ENCODE assay signal across 17 cellular contexts in the genomic region with DNA sequence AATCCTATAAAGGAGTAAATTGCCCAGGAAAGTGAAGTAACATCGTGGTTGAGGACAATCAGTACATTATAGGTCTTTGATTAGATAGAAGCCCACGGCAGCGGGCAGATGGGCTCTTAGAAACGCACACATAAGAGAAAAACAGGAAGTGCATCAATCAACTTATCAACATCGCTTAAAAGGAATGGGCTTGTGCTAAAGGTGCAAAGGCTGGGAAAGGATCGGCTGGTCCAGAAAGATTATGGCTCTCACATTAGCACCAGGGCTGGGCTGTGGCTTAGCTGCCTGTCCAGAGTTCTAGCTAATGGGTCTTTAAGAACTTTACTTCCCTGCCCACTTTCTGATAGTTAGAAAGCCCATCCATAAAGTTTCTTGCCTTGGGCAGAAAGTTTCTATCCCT.
DNase-seq lines count a peak whose midpoint lies in the region; ATAC-seq and TF ChIP-seq lines count a peak whose summit lies in the region.
"Had no signal": no experiment of that assay in that cellular context is flagged by ENCODE, and none has a peak within 500 bp of the region (broad histone marks: within the 10 kb centered on the region; RNA-seq: fewer than 3 reads in every experiment).

No MANE protein-coding gene starts in this region.

- no peak for TF ChIP-seq CTCF in activated B cell treated with CpG ODN at 0.5 μM for 24 hours (IDR thresholded peaks at IDR 0.05)
- no peak for TF ChIP-seq CTCF in GM13976 (IDR thresholded peaks at IDR 0.05; ENCODE audit: borderline replicate concordance, control extremely low read depth, extremely low read depth, insufficient read depth, missing control alignments)
- no peak for TF ChIP-seq CTCF in upper lobe of right lung (IDR thresholded peaks at IDR 0.05)

- DNase-seq in NCI-H510A treated with DMSO at 0.1 percent for 48 hours (lab: John Stamatoyannopoulos, UW) = peak; percentile 17
- DNase-seq in NCI-H510A (lab: John Stamatoyannopoulos, UW) = no peak
- DNase-seq in Karpas-422 = no peak
- no peak for DNase-seq in activated B cell treated with CpG ODN at 0.5 μM for 24 hours
- DNase-seq in naive thymus-derived CD4-positive, alpha-beta T cell = no peak
- no peak for DNase-seq in GM13976 (ENCODE audit: low spot score)
- no peak for DNase-seq in upper lobe of right lung
- no peak for DNase-seq in germinal center (ENCODE audit: low spot score)
- DNase-seq: 8988T, adrenal gland, cortex of kidney, NCI-H1436, occipital lobe had no signal

- no peaks in the 10 kb centered on the region for H3K9me3 ChIP-seq in Karpas-422 (ENCODE audit: low read length)
- peaks cover 0 to 6% (median 0%) of the 10 kb centered on the region in 3 experiments for H3K9me3 ChIP-seq in naive thymus-derived CD4-positive, alpha-beta T cell (ENCODE audit: control insufficient read depth in 2 of 3, low read length in 3 of 3)
- H3K9me3 ChIP-seq in upper lobe of right lung = no peaks in the 10 kb centered on the region
- H3K9me3 ChIP-seq: adrenal gland had no signal

- H3K27me3 Mint-ChIP-seq in activated B cell treated with CpG ODN at 0.5 μM for 24 hours = no peaks in the 10 kb centered on the region
- no peaks in the 10 kb centered on the region for H3K27me3 Mint-ChIP-seq in naive thymus-derived CD4-positive, alpha-beta T cell

- no peaks in the 10 kb centered on the region for H3K36me3 ChIP-seq in Karpas-422 (ENCODE audit: insufficient read depth, low read length)
- no peaks in the 10 kb centered on the region for H3K36me3 ChIP-seq in naive thymus-derived CD4-positive, alpha-beta T cell (ENCODE audit: control insufficient read depth in 2 of 3, insufficient read depth in 3 of 3, low read length in 3 of 3)
- no peaks in the 10 kb centered on the region for H3K36me3 ChIP-seq in upper lobe of right lung
- H3K36me3 ChIP-seq: adrenal gland, SJSA1 had no signal

- peaks cover 4% of the 10 kb centered on the region for H3K36me3 Mint-ChIP-seq in activated B cell treated with CpG ODN at 0.5 μM for 24 hours (ENCODE audit: low read depth)
- H3K36me3 Mint-ChIP-seq in naive thymus-derived CD4-positive, alpha-beta T cell = peaks cover 4 to 37% (median 19%) of the 10 kb centered on the region in 5 donors
- H3K36me3 Mint-ChIP-seq: type B pancreatic cell had no signal

- intact Hi-C loops in activated B cell treated with CpG ODN at 0.5 μM for 24 hours (cut with micrococcal nuclease) = loop anchor here (2.0 kb wide), 1 partner anchor 292 kb away; a partner anchor contains a TSS
- intact Hi-C loops in naive thymus-derived CD4-positive, alpha-beta T cell (cut with micrococcal nuclease) = loop anchor here (1.0 to 5.0 kb wide), 8 partner anchors 21 to 502 kb away; a partner anchor contains a TSS
- intact Hi-C loops in upper lobe of right lung (cut with DNase I) = no loop called here

- peaks cover 3% of the 10 kb centered on the region for H3K9me3 Mint-ChIP-seq in activated B cell treated with CpG ODN at 0.5 μM for 24 hours
- peaks cover 0 to 24% (median 13%) of the 10 kb centered on the region in 11 donors for H3K9me3 Mint-ChIP-seq in naive thymus-derived CD4-positive, alpha-beta T cell

- no peaks in the 10 kb centered on the region for H3K9me2 ChIP-seq in Karpas-422 (replicated peaks; ENCODE audit: insufficient read depth, low read length)

- H3K27ac ChIP-seq in Karpas-422 (ENCODE audit: low read length) (no peak overlapping the region), upper lobe of right lung (no peak overlapping the region)
- peak overlapping the region; percentile 75 for H3K27ac ChIP-seq in naive thymus-derived CD4-positive, alpha-beta T cell (ENCODE audit: low read depth, low read length)
- H3K27ac ChIP-seq: adrenal gland, SJSA1 had no signal

- H3K27me3 ChIP-seq in Karpas-422 (ENCODE audit: low read length) (no peaks in the 10 kb centered on the region), upper lobe of right lung (no peaks in the 10 kb centered on the region)
- no peaks in the 10 kb centered on the region for H3K27me3 ChIP-seq in naive thymus-derived CD4-positive, alpha-beta T cell (ENCODE audit: control insufficient read depth in 2 of 2, insufficient read depth in 2 of 2, low read length in 2 of 2)
- H3K27me3 ChIP-seq: adrenal gland, SJSA1 had no signal

- H3K4me3 Mint-ChIP-seq in activated B cell treated with CpG ODN at 0.5 μM for 24 hours = peak overlapping the region; percentile 82
- H3K4me3 Mint-ChIP-seq in naive thymus-derived CD4-positive, alpha-beta T cell = peak overlapping the region; percentile 80 to 97 (median 93)
- H3K4me3 Mint-ChIP-seq: type B pancreatic cell had no signal

- no peaks in the 10 kb centered on the region for H4K20me1 ChIP-seq in Karpas-422 (ENCODE audit: insufficient read depth, low read depth, low read length)

- peaks cover 23% of the 10 kb centered on the region for H3K4me1 Mint-ChIP-seq in activated B cell treated with CpG ODN at 0.5 μM for 24 hours
- H3K4me1 Mint-ChIP-seq in naive thymus-derived CD4-positive, alpha-beta T cell = peaks cover 34 to 70% (median 59%) of the 10 kb centered on the region in 7 donors

- H3K27ac Mint-ChIP-seq in activated B cell treated with CpG ODN at 0.5 μM for 24 hours = no peak overlapping the region
- peak overlapping the region; percentile 96 to 99 (median 98) for H3K27ac Mint-ChIP-seq in naive thymus-derived CD4-positive, alpha-beta T cell
- H3K27ac Mint-ChIP-seq: type B pancreatic cell had no signal

- H3K4me1 ChIP-seq in Karpas-422 (ENCODE audit: low read length) (peaks cover 8% of the 10 kb centered on the region), upper lobe of right lung (no peaks in the 10 kb centered on the region)
- peaks cover 26 to 40% of the 10 kb centered on the region in 2 donors for H3K4me1 ChIP-seq in naive thymus-derived CD4-positive, alpha-beta T cell (ENCODE audit: control insufficient read depth in 2 of 2, insufficient read depth in 2 of 2, low read length in 2 of 2)
- H3K4me1 ChIP-seq: adrenal gland, SJSA1 had no signal

- POLR2A ChIA-PET in activated B cell treated with CpG ODN at 0.5 μM for 24 hours (lab: Charles Lee) = interaction anchor here (0.6 to 2.0 kb wide), 4 partner anchors 24 to 292 kb away, joined by 3 to 9 read pairs (median 4); a partner anchor contains a TSS
- POLR2A ChIA-PET in naive thymus-derived CD4-positive, alpha-beta T cell (lab: Charles Lee) = interaction anchor here (0.7 to 2.3 kb wide), 17 partner anchors 9 to 1022 kb away, joined by 3 to 28 read pairs (median 4); a partner anchor contains a TSS

- H3K79me2 ChIP-seq in Karpas-422 (ENCODE audit: low read length) = no peaks in the 10 kb centered on the region

- in situ Hi-C loops in GM13976 (cut with MboI; ENCODE audit: low sequenced_read_pairs, unreplicated experiment) = no loop called here

- H3K4me3 ChIP-seq in Karpas-422 (ENCODE audit: low read length) (no peak overlapping the region), upper lobe of right lung (no peak overlapping the region)
- H3K4me3 ChIP-seq in naive thymus-derived CD4-positive, alpha-beta T cell (ENCODE audit: low read length) = peak overlapping the region; percentile 55
- H3K4me3 ChIP-seq: adrenal gland, lung, SJSA1, smooth muscle cell had no signal

- ATAC-seq in activated B cell treated with CpG ODN at 0.5 μM for 24 hours (ENCODE audit: low read depth) (peak; percentile 15), upper lobe of right lung (no peak)
- peak; percentile 15 for ATAC-seq in naive thymus-derived CD4-positive, alpha-beta T cell

- no peak overlapping the region for H3K4me2 ChIP-seq in Karpas-422 (ENCODE audit: low read depth, low read length, poor library complexity, severe bottlenecking)
- H3K4me2 ChIP-seq: smooth muscle cell had no signal

- no peak overlapping the region for H3K9ac ChIP-seq in Karpas-422 (ENCODE audit: low read length)

- H2AFZ ChIP-seq in Karpas-422 (ENCODE audit: low read length) = peak overlapping the region; percentile 57; the same call in 1 of the 2 replicates

- CTCF ChIA-PET in activated B cell treated with CpG ODN at 0.5 μM for 24 hours (lab: Charles Lee) = interaction anchor here (1.2 kb wide), 1 partner anchor 14 kb away, joined by 3 read pairs; no protein-coding TSS in a partner anchor
- CTCF ChIA-PET in naive thymus-derived CD4-positive, alpha-beta T cell (lab: Charles Lee) = interaction anchor here (1.0 to 1.2 kb wide), 2 partner anchors 9 to 347 kb away, joined by 5 read pairs; no protein-coding TSS in a partner anchor
